22 cellular contexts compared by ENCODE assay signal in the genomic region with DNA sequence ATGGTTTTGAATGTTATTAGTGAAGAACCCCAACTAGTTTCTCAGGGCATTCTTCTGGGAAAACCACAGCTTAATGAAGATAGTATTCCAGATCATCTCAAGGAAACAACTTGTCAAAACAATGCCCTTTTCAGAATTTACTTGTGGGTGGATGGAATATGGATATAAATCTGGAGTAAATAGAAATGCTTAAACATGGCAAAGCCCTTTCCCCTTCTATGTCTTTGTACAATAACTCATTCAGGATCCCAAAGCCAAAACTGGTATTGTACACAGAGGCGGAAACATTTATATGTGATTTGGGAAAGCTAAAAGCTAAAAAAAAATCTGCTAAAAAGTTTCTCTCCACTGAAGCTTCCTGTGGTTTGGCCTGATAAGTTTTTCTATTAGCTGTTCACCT. TPM values are rescaled to one million over a fixed set of nuclear protein-coding genes. Genes with fewer than 3 reads are reported as not detected.
DNase-seq lines count a peak whose midpoint lies in the region; TF ChIP-seq lines count a peak whose summit lies in the region.
"Had no signal": no experiment of that assay in that cellular context is flagged by ENCODE, and none has a peak within 500 bp of the region (broad histone marks: within the 10 kb centered on the region; RNA-seq: fewer than 3 reads in every experiment).

No MANE protein-coding gene starts in this region.

- WGBS in lower leg skin, 2 donors = 64 to 76% methylated on average over 1 of the region's 1 CpG

- H3K36me3 Mint-ChIP-seq in activated naive CD4-positive, alpha-beta T cell treated with anti-CD3 and anti-CD28 coated beads for 36 hours (ENCODE audit: low read depth) = peaks cover 25% of the 10 kb centered on the region

- TF ChIP-seq POLR2A in lower leg skin (IDR thresholded peaks at IDR 0.05) = no peak

- no peak for TF ChIP-seq CTCF in AG10803 (conservative IDR thresholded peaks at IDR 0.05; ENCODE audit: low read length)
- no peak for TF ChIP-seq CTCF in epithelial cell of esophagus (IDR thresholded peaks at IDR 0.05; ENCODE audit: insufficient read depth, low read depth, low read length, missing control alignments)
- no peak for TF ChIP-seq CTCF in lower leg skin (IDR thresholded peaks at IDR 0.05)

- DNase-seq in AG10803 (ENCODE audit: low read depth) (peak; percentile 55), RPMI7951 (ENCODE audit: low read depth) (peak; percentile 34), epithelial cell of esophagus (ENCODE audit: low read depth) (peak; percentile 8), myocyte (ENCODE audit: low read depth) (peak; percentile 3), NCI-H1930 (lab: John Stamatoyannopoulos, UW) (no peak), lower leg skin (ENCODE audit: low spot score in 2 of 2) (no peak), NCI-H2107 treated with DMSO at 0.1 percent for 48 hours (lab: John Stamatoyannopoulos, UW; ENCODE audit: unreplicated experiment) (no peak)
- no peak for DNase-seq in activated naive CD4-positive, alpha-beta T cell treated with anti-CD3 and anti-CD28 coated beads for 36 hours
- DNase-seq: activated CD4-positive, alpha-beta T cell treated with anti-CD3 and anti-CD28 coated beads, Interleukin-2, amount 10 ng/mL, durations not matched to agents 24 days and 14 days; activated CD8-positive, alpha-beta memory T cell treated with anti-CD3 and anti-CD28 coated beads, Interleukin-2, amount 10 ng/mL, durations not matched to agents 7 days and 5 days; caudate nucleus; CD8-positive, alpha-beta memory T cell; naive thymus-derived CD4-positive, alpha-beta T cell; NCI-H1694 treated with DMSO at 0.1 percent for 48 hours; NCI-H226; NCI-H82; OCI-M1; sigmoid colon; stimulated activated naive B cell treated with anti-CD40 and anti-IgM and Interleukin-4, amounts not matched to agents 10 μg/mL and 1 μg/mL and 100 μg/mL, for 72 hours had no signal

- no peak overlapping the region for H3K4me3 Mint-ChIP-seq in activated naive CD4-positive, alpha-beta T cell treated with anti-CD3 and anti-CD28 coated beads for 36 hours
- H3K4me3 Mint-ChIP-seq: activated CD4-positive, alpha-beta T cell treated with anti-CD3 and anti-CD28 coated beads, Interleukin-2, amount 10 ng/mL, durations not matched to agents 24 days and 14 days; activated CD8-positive, alpha-beta memory T cell treated with anti-CD3 and anti-CD28 coated beads, Interleukin-2, amount 10 ng/mL, durations not matched to agents 7 days and 5 days; activated T-helper 17 cell treated with anti-CD3 and anti-CD28 coated beads, Interleukin-2, amount 50 U/mL, for 72 hours; CD8-positive, alpha-beta memory T cell; naive thymus-derived CD4-positive, alpha-beta T cell; stimulated activated naive B cell treated with anti-CD40 and anti-IgM and Interleukin-4, amounts not matched to agents 10 μg/mL and 1 μg/mL and 100 μg/mL, for 72 hours; T-helper 1 cell treated with Interleukin-12 subunit alpha and Interleukin-12 subunit beta and Interleukin-4 antibody, amounts not matched to agents 30 μg/mL and 1 μg/mL, for 36 hours had no signal

- H3K4me3 ChIP-seq in AG10803 (ENCODE audit: low read length) = no peak overlapping the region
- no peak overlapping the region for H3K4me3 ChIP-seq in epithelial cell of esophagus (ENCODE audit: low read length)
- H3K4me3 ChIP-seq in lower leg skin (ENCODE audit: low read depth, poor library complexity, severe bottlenecking) = no peak overlapping the region
- H3K4me3 ChIP-seq: hepatocyte, sigmoid colon had no signal

- CTCF ChIA-PET in activated naive CD4-positive, alpha-beta T cell treated with anti-CD3 and anti-CD28 coated beads for 36 hours (lab: Charles Lee) = no interaction called here

- no peaks in the 10 kb centered on the region for H3K27me3 Mint-ChIP-seq in activated naive CD4-positive, alpha-beta T cell treated with anti-CD3 and anti-CD28 coated beads for 36 hours (ENCODE audit: low read depth)
- H3K27me3 Mint-ChIP-seq: activated CD4-positive, alpha-beta T cell treated with anti-CD3 and anti-CD28 coated beads, Interleukin-2, amount 10 ng/mL, durations not matched to agents 24 days and 14 days; activated CD8-positive, alpha-beta memory T cell treated with anti-CD3 and anti-CD28 coated beads, Interleukin-2, amount 10 ng/mL, durations not matched to agents 7 days and 5 days; activated T-helper 17 cell treated with anti-CD3 and anti-CD28 coated beads, Interleukin-2, amount 50 U/mL, for 72 hours; naive thymus-derived CD4-positive, alpha-beta T cell; stimulated activated naive B cell treated with anti-CD40 and anti-IgM and Interleukin-4, amounts not matched to agents 10 μg/mL and 1 μg/mL and 100 μg/mL, for 72 hours had no signal

- no peaks in the 10 kb centered on the region for H3K4me1 Mint-ChIP-seq in activated naive CD4-positive, alpha-beta T cell treated with anti-CD3 and anti-CD28 coated beads for 36 hours (ENCODE audit: low read depth)
- H3K4me1 Mint-ChIP-seq: activated T-helper 17 cell treated with anti-CD3 and anti-CD28 coated beads, Interleukin-2, amount 50 U/mL, for 72 hours; stimulated activated naive B cell treated with anti-CD40 and anti-IgM and Interleukin-4, amounts not matched to agents 10 μg/mL and 1 μg/mL and 100 μg/mL, for 72 hours had no signal

- no peak overlapping the region for H3K27ac Mint-ChIP-seq in activated naive CD4-positive, alpha-beta T cell treated with anti-CD3 and anti-CD28 coated beads for 36 hours
- H3K27ac Mint-ChIP-seq: activated CD4-positive, alpha-beta T cell treated with anti-CD3 and anti-CD28 coated beads, Interleukin-2, amount 10 ng/mL, durations not matched to agents 24 days and 14 days; activated CD8-positive, alpha-beta memory T cell treated with anti-CD3 and anti-CD28 coated beads, Interleukin-2, amount 10 ng/mL, durations not matched to agents 7 days and 5 days; activated T-helper 17 cell treated with anti-CD3 and anti-CD28 coated beads, Interleukin-2, amount 50 U/mL, for 72 hours; CD8-positive, alpha-beta memory T cell; naive thymus-derived CD4-positive, alpha-beta T cell; stimulated activated naive B cell treated with anti-CD40 and anti-IgM and Interleukin-4, amounts not matched to agents 10 μg/mL and 1 μg/mL and 100 μg/mL, for 72 hours; T-helper 1 cell treated with Interleukin-12 subunit alpha and Interleukin-12 subunit beta and Interleukin-4 antibody, amounts not matched to agents 30 μg/mL and 1 μg/mL, for 36 hours had no signal

- intact Hi-C loops in activated naive CD4-positive, alpha-beta T cell treated with anti-CD3 and anti-CD28 coated beads for 36 hours (cut with micrococcal nuclease) = no loop called here
- intact Hi-C loops in lower leg skin (cut with DNase I; ENCODE audit: low total_unique reads) = no loop called here

- peaks cover 1% of the 10 kb centered on the region for H3K9me3 Mint-ChIP-seq in activated naive CD4-positive, alpha-beta T cell treated with anti-CD3 and anti-CD28 coated beads for 36 hours
- H3K9me3 Mint-ChIP-seq: stimulated activated naive B cell treated with anti-CD40 and anti-IgM and Interleukin-4, amounts not matched to agents 10 μg/mL and 1 μg/mL and 100 μg/mL, for 72 hours; T-helper 1 cell treated with Interleukin-12 subunit alpha and Interleukin-12 subunit beta and Interleukin-4 antibody, amounts not matched to agents 30 μg/mL and 1 μg/mL, for 36 hours had no signal

RNA-seq across cellular contexts. Expression of a gene that starts 55.5 kb away (rescaled TPM):
- 2.4 and 3.9 TPM in 2 replicates for total RNA-seq in RPMI7951 (2014; rRNA removed; shearing (Covaris generic))
- total RNA-seq in myocyte (2.3 and 3.7 TPM in 2 replicates), lower leg skin (10 to 100 TPM; 16.0 to 59.0 (median 33.2) TPM)
- 2.8 TPM for polyA plus RNA-seq in myocyte (2012)
- total RNA-seq in activated naive CD4-positive, alpha-beta T cell treated with anti-CD3 and anti-CD28 coated beads for 36 hours = 1 to 10 TPM; 1.1 to 2.8 TPM

Comparison
In these comparisons a context has a peak if more than half of its experiments do, and no peak if none do; other contexts are left out.
1. DNase-seq: peak in AG10803 (single experiment), RPMI7951 (single experiment), epithelial cell of esophagus (single experiment) and myocyte (single experiment); none in NCI-H1930 (0 of 2), activated naive CD4-positive, alpha-beta T cell treated with anti-CD3 and anti-CD28 coated beads for 36 hours (single experiment), lower leg skin (0 of 2) and NCI-H2107 treated with DMSO at 0.1 percent for 48 hours (single experiment).